Comparison of ENCODE assay signal across 8 cellular contexts in the genomic region with DNA sequence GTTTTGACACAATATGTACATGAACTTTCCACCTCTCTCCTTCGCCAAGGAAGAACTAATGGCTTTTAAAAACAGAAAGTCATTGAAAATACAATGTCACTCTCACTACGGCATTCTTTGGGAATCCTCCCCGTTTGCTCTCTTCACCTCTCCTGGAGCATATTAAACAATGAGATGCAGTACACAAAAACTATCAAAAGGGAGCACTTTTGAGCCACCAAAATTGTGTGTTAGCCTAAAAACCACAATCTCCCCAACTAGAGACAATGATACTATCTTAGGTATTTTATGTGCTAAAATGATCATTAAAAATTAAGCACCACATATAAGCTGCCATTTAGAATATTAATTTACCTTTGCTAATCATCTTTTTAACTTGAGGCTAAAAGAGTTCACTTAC.
DNase-seq lines count a peak whose midpoint lies in the region; ATAC-seq and TF ChIP-seq lines count a peak whose summit lies in the region.

No MANE protein-coding gene starts in this region.

- no peak for TF ChIP-seq POLR2A in heart left ventricle (IDR thresholded peaks at IDR 0.05)

- H3K4me3 ChIP-seq in HEK293 (ENCODE audit: low read depth, low read length) (no peak overlapping the region), fibroblast of pulmonary artery (replicated peaks; ENCODE audit: low read depth, low read length) (no peak overlapping the region), heart left ventricle (no peak overlapping the region)

- DNase-seq in DMS53 (lab: John Stamatoyannopoulos, UW) (peak; percentile 65), NCI-H774 (lab: John Stamatoyannopoulos, UW) (peak; percentile 22), fibroblast of pulmonary artery (ENCODE audit: low read depth) (peak; percentile 22), heart left ventricle (no peak)
- no peak for DNase-seq in activated CD4-positive, alpha-beta T cell treated with anti-CD3 and anti-CD28 coated beads, Interleukin-2, amount 50 U/mL, for 48 hours
- no peak for DNase-seq in stimulated activated CD8-positive, alpha-beta memory T cell treated with anti-CD3 and anti-CD28 coated beads, Interleukin-4, amount 100 ng/mL, for 48 hours

- H3K27ac ChIP-seq in HEK293 (ENCODE audit: extremely low read depth, low read depth, low read length) (no peak overlapping the region), heart left ventricle (no peak overlapping the region)

- H3K9me3 ChIP-seq in HEK293 (ENCODE audit: control insufficient read depth, insufficient read depth, low read depth, low read length) (no peaks in the 10 kb centered on the region), heart left ventricle (no peaks in the 10 kb centered on the region)

- intact Hi-C loops in heart left ventricle (cut with DNase I) = no loop called here

- H3K36me3 ChIP-seq in HEK293 (ENCODE audit: control insufficient read depth in 2 of 2, insufficient read depth in 1 of 2, low read length in 2 of 2) (no peaks in the 10 kb centered on the region), heart left ventricle (no peaks in the 10 kb centered on the region)

- TF ChIP-seq CTCF in HEK293 (tag by site-specific recombination; IDR thresholded peaks at IDR 0.05) = no peak
- TF ChIP-seq CTCF in fibroblast of pulmonary artery (IDR thresholded peaks at IDR 0.05; ENCODE audit: low read length, missing control alignments) = peak; percentile 27
- peak in 5 of 12 donors; percentile 10 to 39 (median 25) for TF ChIP-seq CTCF in heart left ventricle (IDR thresholded peaks at IDR 0.05)

- WGBS in heart left ventricle, 4 donors = 14 to 32% (median 22%) methylated on average over 3 of the region's 3 CpGs

- ATAC-seq in heart left ventricle (no peak), HG03460 (IDR thresholded peaks at IDR 0.05; ENCODE audit: unreplicated experiment) (no peak)

- H3K27me3 ChIP-seq in heart left ventricle = no peaks in the 10 kb centered on the region

- POLR2A ChIA-PET in HEK293 (lab: Yijun Ruan, JAX) = no interaction called here

- CTCF ChIA-PET in HEK293 (lab: Yijun Ruan, JAX) = interaction anchor here (0.7 kb wide), 2 partner anchors 170 to 1642 kb away, joined by 3 read pairs; no protein-coding TSS in a partner anchor

- H3K4me1 ChIP-seq in HEK293 (ENCODE audit: control insufficient read depth, insufficient read depth, low read length) (no peaks in the 10 kb centered on the region), heart left ventricle (no peaks in the 10 kb centered on the region)

TF ChIP-seq in HEK293, 187 proteins besides CTCF, POLR2A, EP300 and RAD21:
- no peak for TF ChIP-seq ZNF112 (tag by site-specific recombination; IDR thresholded peaks at IDR 0.05)
- TF ChIP-seq ZNF529 (tag by site-specific recombination; IDR thresholded peaks at IDR 0.05; ENCODE audit: insufficient replicate concordance) = no peak
- peak; percentile 48 for TF ChIP-seq ZNF654 (tag by site-specific recombination; IDR thresholded peaks at IDR 0.05; ENCODE audit: low read depth)
- no peak for TF ChIP-seq ZNF48 (tag by site-specific recombination; IDR thresholded peaks at IDR 0.05)

Comparison
In these comparisons a context has a peak if more than half of its experiments do, and no peak if none do; other contexts are left out.
1. DNase-seq: peak in DMS53 (single experiment), NCI-H774 (single experiment) and fibroblast of pulmonary artery (single experiment); none in activated CD4-positive, alpha-beta T cell treated with anti-CD3 and anti-CD28 coated beads, Interleukin-2, amount 50 U/mL, for 48 hours (0 of 2), heart left ventricle (0 of 5) and stimulated activated CD8-positive, alpha-beta memory T cell treated with anti-CD3 and anti-CD28 coated beads, Interleukin-4, amount 100 ng/mL, for 48 hours (single experiment).